ENCODE assay signal across 12 cellular contexts in genomic region chrX:136203438-136203837, GRCh38. TPM values are rescaled to one million over a fixed set of nuclear protein-coding genes. Genes with fewer than 3 reads are reported as not detected.
A peak's percentile ranks its signal among the peaks of the same experiment; 100 is the strongest.
DNase-seq lines count a peak whose midpoint lies in the region; ATAC-seq and TF ChIP-seq lines count a peak whose summit lies in the region.
"Had no signal": no experiment of that assay in that cellular context is flagged by ENCODE, and none has a peak within 500 bp of the region (broad histone marks: within the 10 kb centered on the region; RNA-seq: fewer than 3 reads in every experiment).

No MANE protein-coding gene starts in this region.

- H3K9me3 ChIP-seq in lower lobe of right lung: no peaks in the 10 kb centered on the region
- H3K9me3 ChIP-seq in thoracic aorta: no peaks in the 10 kb centered on the region
- H3K9me3 ChIP-seq in Caco-2: no peaks in the 10 kb centered on the region
- no peaks in the 10 kb centered on the region for H3K9me3 ChIP-seq in HAP-1

- no peak for TF ChIP-seq CTCF in lower lobe of right lung (IDR thresholded peaks at IDR 0.05)
- no peak for TF ChIP-seq CTCF in thoracic aorta (IDR thresholded peaks at IDR 0.05)
- TF ChIP-seq CTCF in Caco-2 (IDR thresholded peaks at IDR 0.05; ENCODE audit: insufficient read depth in 1 of 2, low read depth in 1 of 2, low read length in 1 of 2, severe bottlenecking in 1 of 2, unreplicated experiment in 1 of 2): no peak

- H3K27ac Mint-ChIP-seq in activated T-cell treated with anti-CD3 and anti-CD28 coated beads, Interleukin-2, amount 50 U/mL, for 72 hours: peak overlapping the region; percentile 60
- peak overlapping the region; percentile 27 for H3K27ac Mint-ChIP-seq in activated CD8-positive, alpha-beta T cell treated with anti-CD3 and anti-CD28 coated beads, Interleukin-2, amount 10 ng/mL, durations not matched to agents 7 days and 5 days
- no peak overlapping the region for H3K27ac Mint-ChIP-seq in Caco-2 (ENCODE audit: unreplicated experiment)

- peak; percentile 68 to 76 for ATAC-seq in activated T-cell treated with anti-CD3 and anti-CD28 coated beads, Interleukin-2, amount 50 U/mL, for 72 hours (replicated peaks in 1 of 2)
- peak; percentile 55 for ATAC-seq in activated CD8-positive, alpha-beta T cell treated with anti-CD3 and anti-CD28 coated beads, Interleukin-2, amount 10 ng/mL, durations not matched to agents 7 days and 5 days
- ATAC-seq in lower lobe of right lung (no peak), thoracic aorta (ENCODE audit: insufficient number of reproducible peaks, low FRiP score, low read depth) (no peak)

- H3K4me1 ChIP-seq in lower lobe of right lung (peaks cover 44% of the 10 kb centered on the region), thoracic aorta (ENCODE audit: control insufficient read depth in 1 of 2, low read depth in 2 of 2) (peaks cover 24 to 83% of the 10 kb centered on the region in 2 donors), Caco-2 (peaks cover 10% of the 10 kb centered on the region), HAP-1 (peaks cover 17% of the 10 kb centered on the region)

- H3K36me3 ChIP-seq in lower lobe of right lung (peaks cover 17% of the 10 kb centered on the region), thoracic aorta (peaks cover 21% of the 10 kb centered on the region), Caco-2 (ENCODE audit: control insufficient read depth, insufficient read depth, low read length) (no peaks in the 10 kb centered on the region), HAP-1 (replicated peaks) (peaks cover 14% of the 10 kb centered on the region)

- peak overlapping the region; percentile 73 for H3K27ac ChIP-seq in lower lobe of right lung
- H3K27ac ChIP-seq in thoracic aorta: peak overlapping the region; percentile 79 to 82

- intact Hi-C loops in lower lobe of right lung (cut with DNase I): no loop called here
- intact Hi-C loops in Caco-2 (cut with micrococcal nuclease; ENCODE audit: unreplicated experiment): loop anchor here (10.0 kb wide), 1 partner anchor 61 kb away; no protein-coding TSS in a partner anchor

- no peak for DNase-seq in activated T-cell treated with anti-CD3 and anti-CD28 coated beads, Interleukin-2, amount 50 U/mL, for 72 hours
- DNase-seq in activated T-cell treated with anti-CD3 and anti-CD28 coated beads for 4 hours (no peak), lower lobe of right lung (no peak), thoracic aorta (ENCODE audit: low spot score) (no peak), Caco-2 (no peak), NCI-H82 (lab: John Stamatoyannopoulos, UW) (no peak), HAP-1 (ENCODE audit: low spot score in 2 of 2) (no peak)
- DNase-seq in activated CD8-positive, alpha-beta T cell treated with anti-CD3 and anti-CD28 coated beads, Interleukin-2, amount 10 ng/mL, durations not matched to agents 7 days and 5 days: no peak
- DNase-seq: activated CD4-positive, CD25-positive, alpha-beta regulatory T cell treated with anti-CD3 and anti-CD28 coated beads, Interleukin-2, amount 50 U/mL, for 72 hours; MM.1S; substantia nigra had no signal

- H3K36me3 Mint-ChIP-seq in activated T-cell treated with anti-CD3 and anti-CD28 coated beads, Interleukin-2, amount 50 U/mL, for 72 hours (ENCODE audit: insufficient read depth in 2 of 2): no peaks in the 10 kb centered on the region
- H3K36me3 Mint-ChIP-seq in activated CD8-positive, alpha-beta T cell treated with anti-CD3 and anti-CD28 coated beads, Interleukin-2, amount 10 ng/mL, durations not matched to agents 7 days and 5 days (ENCODE audit: low read depth): no peaks in the 10 kb centered on the region
- no peaks in the 10 kb centered on the region for H3K36me3 Mint-ChIP-seq in Caco-2 (ENCODE audit: insufficient read depth, unreplicated experiment)

- H3K27me3 Mint-ChIP-seq in activated T-cell treated with anti-CD3 and anti-CD28 coated beads, Interleukin-2, amount 50 U/mL, for 72 hours (ENCODE audit: low read depth): peaks cover 8% of the 10 kb centered on the region
- H3K27me3 Mint-ChIP-seq in activated CD8-positive, alpha-beta T cell treated with anti-CD3 and anti-CD28 coated beads, Interleukin-2, amount 10 ng/mL, durations not matched to agents 7 days and 5 days (ENCODE audit: low read depth): no peaks in the 10 kb centered on the region
- H3K27me3 Mint-ChIP-seq in Caco-2 (ENCODE audit: insufficient read depth, unreplicated experiment): no peaks in the 10 kb centered on the region

- H3K4me3 Mint-ChIP-seq in activated T-cell treated with anti-CD3 and anti-CD28 coated beads, Interleukin-2, amount 50 U/mL, for 72 hours: no peak overlapping the region
- H3K4me3 Mint-ChIP-seq in activated CD8-positive, alpha-beta T cell treated with anti-CD3 and anti-CD28 coated beads, Interleukin-2, amount 10 ng/mL, durations not matched to agents 7 days and 5 days: no peak overlapping the region
- no peak overlapping the region for H3K4me3 Mint-ChIP-seq in Caco-2 (ENCODE audit: unreplicated experiment)
- H3K4me3 Mint-ChIP-seq: nephron had no signal

- no peaks in the 10 kb centered on the region for H3K9me3 Mint-ChIP-seq in activated T-cell treated with anti-CD3 and anti-CD28 coated beads, Interleukin-2, amount 50 U/mL, for 72 hours
- H3K9me3 Mint-ChIP-seq in activated CD8-positive, alpha-beta T cell treated with anti-CD3 and anti-CD28 coated beads, Interleukin-2, amount 10 ng/mL, durations not matched to agents 7 days and 5 days (ENCODE audit: insufficient read depth): no peaks in the 10 kb centered on the region
- H3K9me3 Mint-ChIP-seq in Caco-2 (ENCODE audit: unreplicated experiment): no peaks in the 10 kb centered on the region
- H3K9me3 Mint-ChIP-seq: nephron had no signal

- in situ Hi-C loops in HAP-1 (cut with MboI; ENCODE audit: low sequenced_read_pairs): loop anchor here (25.0 kb wide), 2 partner anchors 166 to 484 kb away; no protein-coding TSS in a partner anchor

- H3K4me1 Mint-ChIP-seq in activated T-cell treated with anti-CD3 and anti-CD28 coated beads, Interleukin-2, amount 50 U/mL, for 72 hours (ENCODE audit: low read depth): peaks cover 20% of the 10 kb centered on the region
- peaks cover 27% of the 10 kb centered on the region for H3K4me1 Mint-ChIP-seq in activated CD8-positive, alpha-beta T cell treated with anti-CD3 and anti-CD28 coated beads, Interleukin-2, amount 10 ng/mL, durations not matched to agents 7 days and 5 days (ENCODE audit: low read depth)
- no peaks in the 10 kb centered on the region for H3K4me1 Mint-ChIP-seq in Caco-2 (ENCODE audit: low read depth, unreplicated experiment)

- CTCF ChIA-PET in activated CD8-positive, alpha-beta T cell treated with anti-CD3 and anti-CD28 coated beads, Interleukin-2, amount 10 ng/mL, durations not matched to agents 7 days and 5 days (lab: Charles Lee): interaction anchor here (1.1 to 8.8 kb wide), 6 partner anchors 15 to 175 kb away, joined by 3 to 46 read pairs (median 6); no protein-coding TSS in a partner anchor
- CTCF ChIA-PET in Caco-2 (lab: Charles Lee): no interaction called here

- H3K27me3 ChIP-seq in lower lobe of right lung (ENCODE audit: low read depth) (no peaks in the 10 kb centered on the region), thoracic aorta (replicated peaks; ENCODE audit: insufficient read depth) (no peaks in the 10 kb centered on the region), Caco-2 (replicated peaks; ENCODE audit: control insufficient read depth, insufficient read depth, low read length) (no peaks in the 10 kb centered on the region), HAP-1 (ENCODE audit: low read depth) (no peaks in the 10 kb centered on the region)

- BruUV-seq in Caco-2 (replicated peaks; lab: Mats Ljungman, UMichigan): no TSS peak

- H3K4me3 ChIP-seq in lower lobe of right lung: no peak overlapping the region
- H3K4me3 ChIP-seq in thoracic aorta: peak overlapping the region; percentile 46
- no peak overlapping the region for H3K4me3 ChIP-seq in Caco-2 (ENCODE audit: low read depth, low read length)
- no peak overlapping the region for H3K4me3 ChIP-seq in HAP-1

- POLR2A ChIA-PET in activated CD8-positive, alpha-beta T cell treated with anti-CD3 and anti-CD28 coated beads, Interleukin-2, amount 10 ng/mL, durations not matched to agents 7 days and 5 days (lab: Charles Lee): no interaction called here
- POLR2A ChIA-PET in Caco-2 (lab: Charles Lee): no interaction called here

RNA-seq across cellular contexts. Expression of gene MAP7D3, which starts 47.8 kb away (rescaled TPM):
- 10 to 100 TPM; 11.3 to 11.8 TPM for total RNA-seq in activated T-cell treated with anti-CD3 and anti-CD28 coated beads, Interleukin-2, amount 50 U/mL, for 72 hours
- total RNA-seq in activated CD8-positive, alpha-beta T cell treated with anti-CD3 and anti-CD28 coated beads, Interleukin-2, amount 10 ng/mL, durations not matched to agents 7 days and 5 days: 10 to 100 TPM; 12.2 to 13.3 TPM
- total RNA-seq in lower lobe of right lung (8.2 TPM), thoracic aorta (10 to 100 TPM; 41.6 to 44.5 TPM), Caco-2 (2022) (5.7 and 6.0 TPM in 2 replicates)

RNA-seq across cellular contexts. Expression of gene FHL1, which starts 56.1 kb away (rescaled TPM):
- 10 to 100 TPM; 15.7 to 18.7 TPM for total RNA-seq in activated T-cell treated with anti-CD3 and anti-CD28 coated beads, Interleukin-2, amount 50 U/mL, for 72 hours
- 10 to 100 TPM; 12.6 to 14.4 TPM for total RNA-seq in activated CD8-positive, alpha-beta T cell treated with anti-CD3 and anti-CD28 coated beads, Interleukin-2, amount 10 ng/mL, durations not matched to agents 7 days and 5 days
- total RNA-seq in lower lobe of right lung (248 TPM), thoracic aorta (1,000 to 10,000 TPM; 1,134 to 3,147 TPM), Caco-2 (2022) (0.16 TPM in 1 of 2 replicates, not detected in the other)

Comparison
In these comparisons a context has a peak if more than half of its experiments do, and no peak if none do; other contexts are left out.
1. ATAC-seq: peak in activated T-cell treated with anti-CD3 and anti-CD28 coated beads, Interleukin-2, amount 50 U/mL, for 72 hours (2 of 2) and activated CD8-positive, alpha-beta T cell treated with anti-CD3 and anti-CD28 coated beads, Interleukin-2, amount 10 ng/mL, durations not matched to agents 7 days and 5 days (single experiment); none in lower lobe of right lung (0 of 2) and thoracic aorta (single experiment).
2. RNA of gene FHL1, which starts 56.1 kb away (total RNA-seq): 1,134 to 3,147 TPM in thoracic aorta and 248 TPM in lower lobe of right lung (single experiment); 15.7 to 18.7 TPM in activated T-cell treated with anti-CD3 and anti-CD28 coated beads, Interleukin-2, amount 50 U/mL, for 72 hours, 12.6 to 14.4 TPM in activated CD8-positive, alpha-beta T cell treated with anti-CD3 and anti-CD28 coated beads, Interleukin-2, amount 10 ng/mL, durations not matched to agents 7 days and 5 days and 0.16 TPM in Caco-2; every median in the first group is over 10 times any median in the second.